Comparison of ENCODE assay signal across 8 cellular contexts in the genomic region with DNA sequence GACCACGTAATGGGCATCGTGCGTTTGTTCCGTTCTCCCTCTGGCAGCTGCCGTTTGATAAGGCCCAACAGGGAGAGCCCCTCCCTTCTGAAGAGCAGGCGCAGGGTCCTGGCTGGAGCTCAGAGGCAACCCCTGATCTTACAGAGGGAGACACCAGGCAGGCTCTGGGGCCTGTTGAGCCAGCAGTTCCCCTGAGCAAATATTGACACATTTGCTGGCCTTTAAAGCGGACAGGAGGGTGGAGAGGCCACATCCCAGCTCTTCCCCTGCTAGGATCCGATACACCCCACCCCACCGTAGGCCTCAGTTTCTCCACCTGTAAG. TPM values are rescaled to one million over a fixed set of nuclear protein-coding genes. Genes with fewer than 3 reads are reported as not detected.
DNase-seq lines count a peak whose midpoint lies in the region; ATAC-seq, FAIRE-seq and TF ChIP-seq lines count a peak whose summit lies in the region.

No MANE protein-coding gene starts in this region.

- no peak for TF ChIP-seq CTCF in bronchial epithelial cell (IDR thresholded peaks at IDR 0.05; ENCODE audit: insufficient read depth, low read length, severe bottlenecking)

- no CpG with 5 or more reads among the region's 9 CpGs for WGBS in neuronal stem cell (ENCODE audit: extremely low coverage in 2 of 2, insufficient read length in 2 of 2, insufficient replicate concordance in 1 of 2), 2 donors

- DNase-seq in DMS153 (lab: John Stamatoyannopoulos, UW) (peak; percentile 63), HuH-7.5 (ENCODE audit: low spot score) (peak; percentile 76), bronchial epithelial cell (ENCODE audit: low read depth) (peak; percentile 21), neuronal stem cell (ENCODE audit: low spot score) (no peak), DMS79 treated with DMSO at 0.1 percent for 48 hours (lab: John Stamatoyannopoulos, UW) (no peak), cerebellar nuclear complex (lab: John Stamatoyannopoulos, UW) (no peak)

- H2BK15ac ChIP-seq in neuronal stem cell (ENCODE audit: low read length), result peak overlapping the region; percentile 90

- FAIRE-seq in bronchial epithelial cell (lab: Jason Lieb, UNC), result no peak

- H3K4ac ChIP-seq in neuronal stem cell (ENCODE audit: low read length), result peak overlapping the region; percentile 81

- H3K4me3 ChIP-seq in bronchial epithelial cell (ENCODE audit: low read depth, low read length) (peak overlapping the region; percentile 57), neuronal stem cell (ENCODE audit: low read length in 2 of 2) (no peak overlapping the region)

- ATAC-seq in GM18498 (IDR thresholded peaks at IDR 0.05; ENCODE audit: unreplicated experiment) (no peak), HG02973 (IDR thresholded peaks at IDR 0.05; ENCODE audit: unreplicated experiment) (no peak)

- no peak overlapping the region for H2BK12ac ChIP-seq in neuronal stem cell (ENCODE audit: low read length)

- H3K4me2 ChIP-seq in neuronal stem cell (ENCODE audit: insufficient read depth, low read length, poor library complexity, severe bottlenecking), result peak overlapping the region; percentile 41

- peaks cover 8 to 18% of the 10 kb centered on the region in 2 donors for H3K4me1 ChIP-seq in neuronal stem cell (ENCODE audit: control insufficient read depth in 2 of 2, insufficient read depth in 1 of 2, low read depth in 1 of 2, low read length in 2 of 2)

- peak overlapping the region; percentile 68 for H2AFZ ChIP-seq in neuronal stem cell (ENCODE audit: low read length)

- H3K9me3 ChIP-seq in neuronal stem cell (replicated peaks in 1 of 2; ENCODE audit: control insufficient read depth in 2 of 2, insufficient read depth in 1 of 2, low read depth in 1 of 2, low read length in 2 of 2), result no peaks in the 10 kb centered on the region

- peak overlapping the region; percentile 71 for H2BK5ac ChIP-seq in neuronal stem cell (ENCODE audit: low read length)

- H3K14ac ChIP-seq in neuronal stem cell (ENCODE audit: low read length), result no peak overlapping the region

- H4K91ac ChIP-seq in neuronal stem cell (ENCODE audit: low read depth, low read length, poor library complexity), result no peak overlapping the region

- peak overlapping the region; percentile 89 for H3K18ac ChIP-seq in neuronal stem cell (ENCODE audit: low read length)

- H3K27me3 ChIP-seq in bronchial epithelial cell (ENCODE audit: control insufficient read depth, insufficient read depth, low read length) (no peaks in the 10 kb centered on the region), neuronal stem cell (ENCODE audit: control insufficient read depth in 3 of 3, insufficient read depth in 3 of 3, low read depth in 1 of 3, low read length in 3 of 3) (peaks cover 0 to 1% (median 0%) of the 10 kb centered on the region in 3 experiments)

- H3K9ac ChIP-seq in neuronal stem cell (ENCODE audit: low read depth, low read length, poor library complexity), result no peak overlapping the region

- peak overlapping the region; percentile 3 for H4K8ac ChIP-seq in neuronal stem cell (ENCODE audit: low read depth, low read length)

- H2BK120ac ChIP-seq in neuronal stem cell (ENCODE audit: low read depth, low read length), result no peak overlapping the region

- peaks cover 5% of the 10 kb centered on the region for H3K79me1 ChIP-seq in neuronal stem cell (ENCODE audit: low read depth, low read length)

- H2AK5ac ChIP-seq in neuronal stem cell (ENCODE audit: low read depth, low read length), result peak overlapping the region; percentile 20

- no peak overlapping the region for H3K27ac ChIP-seq in neuronal stem cell (replicated peaks; ENCODE audit: low read length)

- H3K23ac ChIP-seq in neuronal stem cell (ENCODE audit: low read depth, low read length, poor library complexity), result peak overlapping the region; percentile 52

- H3K36me3 ChIP-seq in bronchial epithelial cell (ENCODE audit: control insufficient read depth, insufficient read depth, low read length), result no peaks in the 10 kb centered on the region
- H3K36me3 ChIP-seq in neuronal stem cell (replicated peaks in 1 of 2; ENCODE audit: control insufficient read depth in 2 of 2, insufficient read depth in 2 of 2, low read length in 2 of 2), result no peaks in the 10 kb centered on the region

RNA-seq across cellular contexts. Expression of a gene that starts 11.8 kb away (rescaled TPM):
- 2.9 and 4.1 TPM in 2 replicates for total RNA-seq in bronchial epithelial cell
- 17.0 TPM for polyA plus RNA-seq in neuronal stem cell (2013, experiment 1 of 2)
- 18.2 TPM for polyA plus RNA-seq in neuronal stem cell (2013, experiment 2 of 2)

RNA-seq across cellular contexts. Expression of a gene that starts 12.5 kb away (rescaled TPM):
- not detected in 2 replicates for total RNA-seq in bronchial epithelial cell
- 0.22 TPM for polyA plus RNA-seq in neuronal stem cell (2013, experiment 1 of 2)
- polyA plus RNA-seq in neuronal stem cell (2013, experiment 2 of 2), result 0.28 TPM

RNA-seq across cellular contexts. Expression of a gene that starts 44.3 kb away (rescaled TPM):
- 2.6 and 6.3 TPM in 2 replicates for total RNA-seq in bronchial epithelial cell
- polyA plus RNA-seq in neuronal stem cell (2013, experiment 1 of 2), result 1.2 TPM
- 1.1 TPM for polyA plus RNA-seq in neuronal stem cell (2013, experiment 2 of 2)

RNA-seq across cellular contexts. Expression of a gene that starts 50.1 kb away (rescaled TPM):
- not detected in 2 replicates for total RNA-seq in bronchial epithelial cell
- polyA plus RNA-seq in neuronal stem cell (2013, experiment 1 of 2), result 0.47 TPM
- polyA plus RNA-seq in neuronal stem cell (2013, experiment 2 of 2), result 0.43 TPM

Comparison
In these comparisons a context has a peak if more than half of its experiments do, and no peak if none do; other contexts are left out.
1. DNase-seq: peak in DMS153 (single experiment), HuH-7.5 (single experiment) and bronchial epithelial cell (single experiment); none in neuronal stem cell (single experiment), DMS79 treated with DMSO at 0.1 percent for 48 hours (single experiment) and cerebellar nuclear complex (0 of 2).